15 cellular contexts compared by ENCODE assay signal in the genomic region with DNA sequence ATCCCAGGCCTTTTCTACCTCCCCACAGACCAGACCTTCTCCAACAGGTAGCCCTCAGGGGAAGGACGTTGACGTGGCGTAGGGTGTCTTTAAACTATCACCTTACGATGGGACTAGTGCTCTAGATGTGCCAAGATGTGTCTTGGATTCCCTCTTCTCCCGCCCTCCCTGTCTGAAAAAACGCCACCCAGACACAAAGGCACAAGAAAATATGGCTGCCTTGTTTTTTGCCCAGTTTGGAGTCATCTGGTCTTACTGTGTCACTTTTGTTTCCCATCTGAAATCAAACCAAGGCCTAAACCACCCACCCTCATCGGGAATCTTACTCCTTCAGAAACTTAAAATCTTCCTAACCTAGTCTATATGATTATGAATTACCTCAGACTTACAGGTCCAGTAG.
A peak's percentile ranks its signal among the peaks of the same experiment; 100 is the strongest.
DNase-seq lines count a peak whose midpoint lies in the region; ATAC-seq and TF ChIP-seq lines count a peak whose summit lies in the region.
"Had no signal": no experiment of that assay in that cellular context is flagged by ENCODE, and none has a peak within 500 bp of the region (broad histone marks: within the 10 kb centered on the region; RNA-seq: fewer than 3 reads in every experiment).

No MANE protein-coding gene starts in this region.

- H3K27me3 Mint-ChIP-seq in endothelial cell (ENCODE audit: unreplicated experiment): no peaks in the 10 kb centered on the region
- no peaks in the 10 kb centered on the region for H3K27me3 Mint-ChIP-seq in stimulated activated memory B cell treated with anti-CD40 and anti-IgM and Interleukin-4, amounts not matched to agents 10 μg/mL and 1 μg/mL and 100 μg/mL, for 72 hours
- H3K27me3 Mint-ChIP-seq: activated T-helper 17 cell treated with anti-CD3 and anti-CD28 coated beads, Interleukin-2, amount 50 U/mL, for 72 hours had no signal

- peak overlapping the region; percentile 96; the same call in 1 of the 2 replicates for H2AFZ ChIP-seq in OCI-LY1 (ENCODE audit: low read length)

- intact Hi-C loops in head of caudate nucleus (cut with DNase I): no loop called here

- H3K27ac Mint-ChIP-seq in endothelial cell (ENCODE audit: unreplicated experiment): no peak overlapping the region
- H3K27ac Mint-ChIP-seq in stimulated activated memory B cell treated with anti-CD40 and anti-IgM and Interleukin-4, amounts not matched to agents 10 μg/mL and 1 μg/mL and 100 μg/mL, for 72 hours: no peak overlapping the region
- H3K27ac Mint-ChIP-seq: activated CD8-positive, alpha-beta T cell treated with anti-CD3 and anti-CD28 coated beads, Interleukin-2, amount 10 ng/mL, durations not matched to agents 7 days and 5 days; activated T-helper 17 cell treated with anti-CD3 and anti-CD28 coated beads, Interleukin-2, amount 50 U/mL, for 72 hours; stimulated activated effector memory CD8-positive, alpha-beta T cell treated with anti-CD3 and anti-CD28 coated beads, Interleukin-12 subunit alpha, Interleukin-12 subunit beta, amount 100 ng/mL, for 72 hours had no signal

- no peaks in the 10 kb centered on the region for H4K20me1 ChIP-seq in OCI-LY1 (ENCODE audit: insufficient read depth, low read length)

- H3K9ac ChIP-seq in OCI-LY1 (ENCODE audit: low read length): peak overlapping the region; percentile 80

- H3K4me1 Mint-ChIP-seq in endothelial cell (ENCODE audit: unreplicated experiment): no peaks in the 10 kb centered on the region
- H3K4me1 Mint-ChIP-seq in stimulated activated memory B cell treated with anti-CD40 and anti-IgM and Interleukin-4, amounts not matched to agents 10 μg/mL and 1 μg/mL and 100 μg/mL, for 72 hours: no peaks in the 10 kb centered on the region
- H3K4me1 Mint-ChIP-seq: activated T-helper 17 cell treated with anti-CD3 and anti-CD28 coated beads, Interleukin-2, amount 50 U/mL, for 72 hours; stimulated activated effector memory CD8-positive, alpha-beta T cell treated with anti-CD3 and anti-CD28 coated beads, Interleukin-12 subunit alpha, Interleukin-12 subunit beta, amount 100 ng/mL, for 72 hours had no signal

- H3K9me3 ChIP-seq in OCI-LY1 (ENCODE audit: low read length): no peaks in the 10 kb centered on the region
- H3K9me3 ChIP-seq: esophagus squamous epithelium, left ventricle myocardium inferior had no signal

- H3K4me3 Mint-ChIP-seq in endothelial cell (ENCODE audit: unreplicated experiment): peak overlapping the region; percentile 29
- no peak overlapping the region for H3K4me3 Mint-ChIP-seq in stimulated activated memory B cell treated with anti-CD40 and anti-IgM and Interleukin-4, amounts not matched to agents 10 μg/mL and 1 μg/mL and 100 μg/mL, for 72 hours
- H3K4me3 Mint-ChIP-seq: activated CD8-positive, alpha-beta T cell treated with anti-CD3 and anti-CD28 coated beads, Interleukin-2, amount 10 ng/mL, durations not matched to agents 7 days and 5 days; activated T-helper 17 cell treated with anti-CD3 and anti-CD28 coated beads, Interleukin-2, amount 50 U/mL, for 72 hours; stimulated activated effector memory CD8-positive, alpha-beta T cell treated with anti-CD3 and anti-CD28 coated beads, Interleukin-12 subunit alpha, Interleukin-12 subunit beta, amount 100 ng/mL, for 72 hours had no signal

- no peak for ATAC-seq in stimulated activated memory B cell treated with anti-CD40 and anti-IgM and Interleukin-4, amounts not matched to agents 10 μg/mL and 1 μg/mL and 100 μg/mL, for 72 hours
- ATAC-seq in GM18861 (IDR thresholded peaks at IDR 0.05; ENCODE audit: unreplicated experiment) (no peak), HG03521 (IDR thresholded peaks at IDR 0.05; ENCODE audit: unreplicated experiment) (no peak)
- ATAC-seq: activated CD8-positive, alpha-beta T cell treated with anti-CD3 and anti-CD28 coated beads, Interleukin-2, amount 10 ng/mL, durations not matched to agents 7 days and 5 days; activated T-helper 17 cell treated with anti-CD3 and anti-CD28 coated beads, Interleukin-2, amount 50 U/mL, for 72 hours; stimulated activated effector memory CD8-positive, alpha-beta T cell treated with anti-CD3 and anti-CD28 coated beads, Interleukin-12 subunit alpha, Interleukin-12 subunit beta, amount 100 ng/mL, for 72 hours had no signal

- H3K36me3 Mint-ChIP-seq in endothelial cell (ENCODE audit: low read depth, unreplicated experiment): peaks cover 5% of the 10 kb centered on the region
- H3K36me3 Mint-ChIP-seq in stimulated activated memory B cell treated with anti-CD40 and anti-IgM and Interleukin-4, amounts not matched to agents 10 μg/mL and 1 μg/mL and 100 μg/mL, for 72 hours: no peaks in the 10 kb centered on the region
- H3K36me3 Mint-ChIP-seq: stimulated activated effector memory CD8-positive, alpha-beta T cell treated with anti-CD3 and anti-CD28 coated beads, Interleukin-12 subunit alpha, Interleukin-12 subunit beta, amount 100 ng/mL, for 72 hours had no signal

- peaks cover 49% of the 10 kb centered on the region for H3K4me1 ChIP-seq in OCI-LY1 (ENCODE audit: insufficient read depth, low read length, severe bottlenecking)
- H3K4me1 ChIP-seq: left ventricle myocardium inferior had no signal

- DNase-seq in DMS114 treated with DMSO at 0.1 percent for 48 hours (lab: John Stamatoyannopoulos, UW; ENCODE audit: unreplicated experiment) (peak; percentile 2), endothelial cell (ENCODE audit: low spot score) (no peak), retina (peak; percentile 11), head of caudate nucleus (no peak)
- DNase-seq: activated CD8-positive, alpha-beta T cell treated with anti-CD3 and anti-CD28 coated beads, Interleukin-2, amount 10 ng/mL, durations not matched to agents 7 days and 5 days; cortex of kidney; DMS79 treated with DMSO at 0.1 percent for 48 hours; left ventricle myocardium inferior had no signal

- peak overlapping the region; percentile 91 for H3K4me2 ChIP-seq in OCI-LY1 (ENCODE audit: low read length)

- H3K79me2 ChIP-seq in OCI-LY1 (ENCODE audit: insufficient read depth, low read length): no peaks in the 10 kb centered on the region

- H3K27me3 ChIP-seq in OCI-LY1 (ENCODE audit: insufficient read depth, low read length): no peaks in the 10 kb centered on the region
- H3K27me3 ChIP-seq: esophagus squamous epithelium had no signal

- no peaks in the 10 kb centered on the region for H3F3A ChIP-seq in OCI-LY1 (ENCODE audit: insufficient read depth, low read length)

- no peaks in the 10 kb centered on the region for H3K36me3 ChIP-seq in OCI-LY1 (ENCODE audit: insufficient read depth, low read length)
- H3K36me3 ChIP-seq: esophagus squamous epithelium, left ventricle myocardium inferior had no signal

- TF ChIP-seq CTCF in OCI-LY1 (IDR thresholded peaks at IDR 0.05; ENCODE audit: low read length) (no peak), endothelial cell (IDR thresholded peaks at IDR 0.05; ENCODE audit: unreplicated experiment) (no peak)

- peak overlapping the region; percentile 84 for H3K27ac ChIP-seq in OCI-LY1 (ENCODE audit: low read depth, low read length, poor library complexity, severe bottlenecking)
- H3K27ac ChIP-seq: left ventricle myocardium inferior had no signal

- peak overlapping the region; percentile 59 for H3K4me3 ChIP-seq in OCI-LY1 (ENCODE audit: low read depth, low read length, poor library complexity, severe bottlenecking)
- H3K4me3 ChIP-seq: left ventricle myocardium inferior had no signal

- H3K9me2 ChIP-seq in OCI-LY1 (ENCODE audit: low read depth, low read length): no peaks in the 10 kb centered on the region

- no peaks in the 10 kb centered on the region for H3K9me3 Mint-ChIP-seq in endothelial cell (ENCODE audit: unreplicated experiment)
- H3K9me3 Mint-ChIP-seq in stimulated activated memory B cell treated with anti-CD40 and anti-IgM and Interleukin-4, amounts not matched to agents 10 μg/mL and 1 μg/mL and 100 μg/mL, for 72 hours: no peaks in the 10 kb centered on the region
- H3K9me3 Mint-ChIP-seq: activated T-helper 17 cell treated with anti-CD3 and anti-CD28 coated beads, Interleukin-2, amount 50 U/mL, for 72 hours; stimulated activated effector memory CD8-positive, alpha-beta T cell treated with anti-CD3 and anti-CD28 coated beads, Interleukin-12 subunit alpha, Interleukin-12 subunit beta, amount 100 ng/mL, for 72 hours had no signal

Comparison
In these comparisons a context has a peak if more than half of its experiments do, and no peak if none do; other contexts are left out.
1. DNase-seq: peak in DMS114 treated with DMSO at 0.1 percent for 48 hours (single experiment) and retina (single experiment); none in endothelial cell (single experiment) and head of caudate nucleus (0 of 42).